In the genomic region with DNA sequence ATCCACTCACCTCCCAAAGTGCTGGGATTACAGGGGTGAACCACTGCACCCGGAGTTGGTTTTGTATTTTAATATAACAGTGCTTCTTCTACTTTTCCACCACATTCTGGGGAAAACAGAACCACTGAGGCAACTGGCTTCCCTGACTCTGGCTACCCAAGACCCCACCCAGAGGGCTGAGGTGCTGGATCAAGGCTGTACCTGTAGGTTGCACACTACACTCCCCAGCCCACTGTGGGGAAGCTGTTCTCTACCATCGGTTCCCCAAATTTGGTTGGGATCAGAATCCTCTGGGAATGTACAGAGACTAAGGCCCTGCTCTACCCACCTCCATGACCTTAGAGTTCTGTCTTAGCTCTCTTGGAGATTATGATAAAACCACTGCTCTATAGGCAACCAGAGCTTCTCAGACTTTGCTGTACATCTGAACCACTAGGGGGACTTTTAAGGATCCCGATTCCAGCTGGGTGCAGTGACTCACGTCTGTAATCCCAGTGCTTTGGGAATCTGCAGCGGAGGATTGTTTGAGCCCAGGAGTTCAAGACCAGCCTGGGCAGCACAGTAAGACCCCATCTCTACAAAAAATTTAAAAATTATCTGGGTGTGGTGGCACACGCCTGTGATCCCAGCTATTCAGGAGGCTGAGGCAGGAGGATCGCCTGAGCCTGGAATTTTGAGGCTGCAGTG, we compare ENCODE assay signal across 9 cellular contexts. TPM values are rescaled to one million over a fixed set of nuclear protein-coding genes. Genes with fewer than 3 reads are reported as not detected.
DNase-seq lines count a peak whose midpoint lies in the region; ATAC-seq and TF ChIP-seq lines count a peak whose summit lies in the region.
"Had no signal": no experiment of that assay in that cellular context is flagged by ENCODE, and none has a peak within 500 bp of the region (broad histone marks: within the 10 kb centered on the region; RNA-seq: fewer than 3 reads in every experiment).

No MANE protein-coding gene starts in this region.

- H3K36me3 Mint-ChIP-seq in glutamatergic neuron (ENCODE audit: unreplicated experiment): peaks cover 5% of the 10 kb centered on the region
- H3K36me3 Mint-ChIP-seq in activated CD8-positive, alpha-beta memory T cell treated with anti-CD3 and anti-CD28 coated beads, Interleukin-2, amount 10 ng/mL, durations not matched to agents 7 days and 5 days: peaks cover 2% of the 10 kb centered on the region

- peaks cover 2% of the 10 kb centered on the region for H3K27me3 Mint-ChIP-seq in glutamatergic neuron (ENCODE audit: unreplicated experiment)
- H3K27me3 Mint-ChIP-seq in activated CD8-positive, alpha-beta memory T cell treated with anti-CD3 and anti-CD28 coated beads, Interleukin-2, amount 10 ng/mL, durations not matched to agents 7 days and 5 days: peaks cover 16% of the 10 kb centered on the region

- H3K4me1 ChIP-seq in gastrocnemius medialis: no peaks in the 10 kb centered on the region

- no peaks in the 10 kb centered on the region for H3K27me3 ChIP-seq in gastrocnemius medialis

- CTCF ChIA-PET in HEK293T (lab: Yijun Ruan, JAX): interaction anchor here (0.6 to 1.2 kb wide), 10 partner anchors 15 to 372 kb away, joined by 3 to 13 read pairs (median 4); partner anchors contain the start of gene B3GALNT2
- CTCF ChIA-PET in activated CD8-positive, alpha-beta memory T cell treated with anti-CD3 and anti-CD28 coated beads, Interleukin-2, amount 10 ng/mL, durations not matched to agents 7 days and 5 days (lab: Charles Lee): interaction anchor here (0.8 to 1.8 kb wide), 6 partner anchors 9 to 374 kb away, joined by 3 to 7 read pairs (median 4); no protein-coding TSS in a partner anchor

- ATAC-seq in gastrocnemius medialis (no peak), GM18517 (IDR thresholded peaks at IDR 0.05; ENCODE audit: unreplicated experiment) (no peak)
- no peak for ATAC-seq in activated CD8-positive, alpha-beta memory T cell treated with anti-CD3 and anti-CD28 coated beads, Interleukin-2, amount 10 ng/mL, durations not matched to agents 7 days and 5 days

- peaks cover 4% of the 10 kb centered on the region for H3K4me1 Mint-ChIP-seq in glutamatergic neuron (ENCODE audit: low read depth, unreplicated experiment)
- peaks cover 10% of the 10 kb centered on the region for H3K4me1 Mint-ChIP-seq in activated CD8-positive, alpha-beta memory T cell treated with anti-CD3 and anti-CD28 coated beads, Interleukin-2, amount 10 ng/mL, durations not matched to agents 7 days and 5 days

- no peaks in the 10 kb centered on the region for H3K9me3 ChIP-seq in gastrocnemius medialis

- POLR2A ChIA-PET in HEK293T (lab: Yijun Ruan, JAX): interaction anchor here (0.7 to 1.2 kb wide), 2 partner anchors 15 to 93 kb away, joined by 3 read pairs; partner anchors contain the start of gene B3GALNT2

- no peak overlapping the region for H3K4me3 Mint-ChIP-seq in glutamatergic neuron (ENCODE audit: unreplicated experiment)
- H3K4me3 Mint-ChIP-seq in activated CD8-positive, alpha-beta memory T cell treated with anti-CD3 and anti-CD28 coated beads, Interleukin-2, amount 10 ng/mL, durations not matched to agents 7 days and 5 days: no peak overlapping the region
- H3K4me3 Mint-ChIP-seq: T-helper 2 cell treated with Interferon-gamma antibody and Interleukin-4, amounts not matched to agents 5 μg/mL and 100 μg/mL, for 36 hours had no signal

- H3K9me3 Mint-ChIP-seq in glutamatergic neuron (ENCODE audit: unreplicated experiment): no peaks in the 10 kb centered on the region
- peaks cover 2% of the 10 kb centered on the region for H3K9me3 Mint-ChIP-seq in activated CD8-positive, alpha-beta memory T cell treated with anti-CD3 and anti-CD28 coated beads, Interleukin-2, amount 10 ng/mL, durations not matched to agents 7 days and 5 days (ENCODE audit: low read depth)

- intact Hi-C loops in gastrocnemius medialis (cut with DNase I; ENCODE audit: low total_unique reads): no loop called here

- TF ChIP-seq POLR2A in gastrocnemius medialis (IDR thresholded peaks at IDR 0.05): no peak

- H3K4me3 ChIP-seq in AG09309 (ENCODE audit: control insufficient read depth, low read depth, low read length) (no peak overlapping the region), gastrocnemius medialis (no peak overlapping the region)

- TF ChIP-seq CTCF in AG09309 (IDR thresholded peaks at IDR 0.05; ENCODE audit: control insufficient read depth, insufficient read depth, low read depth, low read length, missing control alignments) (peak; percentile 61), glutamatergic neuron (IDR thresholded peaks at IDR 0.05; ENCODE audit: partially characterized antibody, unreplicated experiment) (peak; percentile 45), gastrocnemius medialis (IDR thresholded peaks at IDR 0.05 in 4 of 5, conservative IDR thresholded peaks at IDR 0.05 in 1 of 5) (no peak)

- DNase-seq in AG09309 (ENCODE audit: low read depth): peak; percentile 13
- peak; percentile 61 for DNase-seq in HEK293T (ENCODE audit: extremely low spot score)
- DNase-seq in SKM-1 treated with dmso at 0.1 percent for 144 hours (lab: John Stamatoyannopoulos, UW; ENCODE audit: unreplicated experiment): peak; percentile 21
- DNase-seq in glutamatergic neuron: no peak
- DNase-seq in gastrocnemius medialis: no peak
- DNase-seq in central memory CD4-positive, alpha-beta T cell: no peak
- DNase-seq in activated CD8-positive, alpha-beta memory T cell treated with anti-CD3 and anti-CD28 coated beads, Interleukin-2, amount 10 ng/mL, durations not matched to agents 7 days and 5 days: no peak

- no peaks in the 10 kb centered on the region for H3K36me3 ChIP-seq in gastrocnemius medialis

- no peak overlapping the region for H3K27ac ChIP-seq in gastrocnemius medialis

- no peak overlapping the region for H3K27ac Mint-ChIP-seq in glutamatergic neuron (ENCODE audit: unreplicated experiment)
- no peak overlapping the region for H3K27ac Mint-ChIP-seq in activated CD8-positive, alpha-beta memory T cell treated with anti-CD3 and anti-CD28 coated beads, Interleukin-2, amount 10 ng/mL, durations not matched to agents 7 days and 5 days
- H3K27ac Mint-ChIP-seq: T-helper 2 cell treated with Interferon-gamma antibody and Interleukin-4, amounts not matched to agents 5 μg/mL and 100 μg/mL, for 36 hours had no signal

- in situ Hi-C loops in gastrocnemius medialis (cut with MboI; ENCODE audit: low sequenced_read_pairs in 4 of 4): no loop called here

TF ChIP-seq in HEK293T, 16 proteins besides CTCF, POLR2A, EP300 and RAD21:
- TF ChIP-seq CTBP1 (IDR thresholded peaks at IDR 0.05; ENCODE audit: borderline replicate concordance) (no peak), ZNF384 (IDR thresholded peaks at IDR 0.05) (no peak), FOXM1 (IDR thresholded peaks at IDR 0.05; ENCODE audit: borderline replicate concordance) (no peak), FOXK2 (IDR thresholded peaks at IDR 0.05) (no peak), SP1 (IDR thresholded peaks at IDR 0.05) (no peak), FOXA1 (IDR thresholded peaks at IDR 0.05) (no peak), SUZ12 (IDR thresholded peaks at IDR 0.05) (no peak), HDGF (IDR thresholded peaks at IDR 0.05; ENCODE audit: borderline replicate concordance) (no peak), ELF4 (IDR thresholded peaks at IDR 0.05) (no peak), ARNT (IDR thresholded peaks at IDR 0.05) (no peak), BHLHE40 (IDR thresholded peaks at IDR 0.05; ENCODE audit: borderline replicate concordance) (no peak), NFRKB (IDR thresholded peaks at IDR 0.05) (no peak), TARDBP (IDR thresholded peaks at IDR 0.05) (no peak)
- TF ChIP-seq, protein P1, sequence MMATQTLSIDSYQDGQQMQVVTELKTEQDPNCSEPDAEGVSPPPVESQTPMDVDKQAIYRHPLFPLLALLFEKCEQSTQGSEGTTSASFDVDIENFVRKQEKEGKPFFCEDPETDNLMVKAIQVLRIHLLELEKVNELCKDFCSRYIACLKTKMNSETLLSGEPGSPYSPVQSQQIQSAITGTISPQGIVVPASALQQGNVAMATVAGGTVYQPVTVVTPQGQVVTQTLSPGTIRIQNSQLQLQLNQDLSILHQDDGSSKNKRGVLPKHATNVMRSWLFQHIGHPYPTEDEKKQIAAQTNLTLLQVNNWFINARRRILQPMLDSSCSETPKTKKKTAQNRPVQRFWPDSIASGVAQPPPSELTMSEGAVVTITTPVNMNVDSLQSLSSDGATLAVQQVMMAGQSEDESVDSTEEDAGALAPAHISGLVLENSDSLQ (IDR thresholded peaks at IDR 0.05): no peak

RNA-seq across cellular contexts. Expression of gene GNG4, which starts 51.6 kb away (rescaled TPM):
- 124 TPM for total RNA-seq in glutamatergic neuron (ENCODE audit: unreplicated experiment)
- not detected for total RNA-seq in gastrocnemius medialis
- 1 to 10 TPM in 1 of 2 experiments, under 1 TPM in 1; 0.53 to 4.7 TPM for total RNA-seq in activated CD8-positive, alpha-beta memory T cell treated with anti-CD3 and anti-CD28 coated beads, Interleukin-2, amount 10 ng/mL, durations not matched to agents 7 days and 5 days

Comparison
In these comparisons a context has a peak if more than half of its experiments do, and no peak if none do; other contexts are left out.
1. DNase-seq: peak in AG09309 (single experiment), HEK293T (single experiment) and SKM-1 treated with dmso at 0.1 percent for 144 hours (single experiment); none in glutamatergic neuron (single experiment), gastrocnemius medialis (0 of 2), central memory CD4-positive, alpha-beta T cell (single experiment) and activated CD8-positive, alpha-beta memory T cell treated with anti-CD3 and anti-CD28 coated beads, Interleukin-2, amount 10 ng/mL, durations not matched to agents 7 days and 5 days (single experiment).
2. CTCF ChIP-seq: peak in AG09309 (single experiment) and glutamatergic neuron (single experiment); none in gastrocnemius medialis (0 of 5).
3. RNA of gene GNG4, which starts 51.6 kb away (total RNA-seq): 124 TPM in glutamatergic neuron (single experiment); 0.53 to 4.7 TPM in activated CD8-positive, alpha-beta memory T cell treated with anti-CD3 and anti-CD28 coated beads, Interleukin-2, amount 10 ng/mL, durations not matched to agents 7 days and 5 days and not detected in gastrocnemius medialis; every median in the first group is over 10 times any median in the second.